ENCODE assay signal across 8 cellular contexts in the genomic region with DNA sequence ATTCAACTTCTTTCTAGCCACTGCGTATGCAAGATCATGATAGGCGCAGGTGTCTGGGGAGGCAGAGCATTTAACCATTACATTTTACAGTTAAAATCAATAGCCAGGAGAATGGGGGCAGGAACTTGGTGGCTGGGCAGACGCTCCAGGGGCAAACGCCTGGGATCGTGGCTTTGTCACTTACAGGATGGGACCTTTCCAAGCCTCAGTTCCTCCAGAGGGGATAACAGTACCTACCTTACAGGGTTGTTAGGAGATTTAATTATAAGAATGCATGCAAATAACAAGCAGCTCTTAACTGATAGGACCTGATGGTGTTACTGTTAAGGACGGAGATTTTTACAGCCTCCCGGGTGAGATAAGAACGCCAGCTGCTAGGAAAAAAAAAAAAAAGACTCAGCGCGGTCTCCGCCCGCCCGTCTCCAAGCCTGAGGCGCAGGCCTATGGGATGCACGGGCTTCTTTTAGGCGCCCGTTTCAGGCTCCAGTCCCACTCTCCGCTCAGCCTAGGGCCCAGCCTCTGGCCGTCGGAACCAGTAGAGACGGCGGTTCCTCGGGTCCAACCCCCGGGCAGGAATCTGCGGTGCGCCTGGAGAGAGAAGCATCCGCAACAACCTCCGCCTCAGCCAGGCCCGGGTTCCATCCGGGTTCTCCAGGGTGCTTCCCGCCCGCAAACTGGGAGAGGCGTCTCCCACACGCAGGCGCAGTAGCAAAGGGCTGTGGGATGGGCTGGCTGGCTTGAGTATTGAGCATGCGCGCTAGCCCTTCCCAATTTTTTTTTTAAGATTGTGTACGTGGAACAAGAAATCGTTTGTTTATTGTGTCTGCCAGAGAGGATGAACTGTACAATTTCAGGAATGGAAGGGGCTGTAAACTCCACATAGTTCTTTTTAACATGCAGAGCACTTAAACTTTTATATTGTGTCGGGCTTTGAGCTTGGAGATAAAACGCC. TPM values are rescaled to one million over a fixed set of nuclear protein-coding genes. Genes with fewer than 3 reads are reported as not detected.
DNase-seq lines count a peak whose midpoint lies in the region; ATAC-seq and TF ChIP-seq lines count a peak whose summit lies in the region.

TSS of gene FAM200C (minus strand) at position 653 of the 952 bp plus-strand sequence. CDS start 4,564 bp downstream, outside the sequence.

- H3K36me3 ChIP-seq in IMR-90 (ENCODE audit: control insufficient read depth, insufficient read depth, low read length) (peaks cover 13% of the 10 kb centered on the region), OCI-LY3 (replicated peaks; ENCODE audit: low read depth, low read length) (no peaks in the 10 kb centered on the region)

- peak within 1 kb of the TSS; percentile 94 for H3K9ac ChIP-seq in IMR-90 (ENCODE audit: low read depth, low read length)
- peak within 1 kb of the TSS; percentile 72 for H3K9ac ChIP-seq in OCI-LY3 (ENCODE audit: low read length)

- peak within 1 kb of the TSS; percentile 99 for H3K23ac ChIP-seq in IMR-90 (ENCODE audit: low read depth, low read length)

- H3K9me1 ChIP-seq in IMR-90 (ENCODE audit: insufficient read depth, low read length), result 0 out of 2 replicates have a peak, but pooled peaks cover 2% of the 10 kb centered on the region

- H4K20me1 ChIP-seq in IMR-90 (ENCODE audit: insufficient read depth, low read length), result no peaks in the 10 kb centered on the region
- H4K20me1 ChIP-seq in OCI-LY3 (ENCODE audit: insufficient read depth, low read length), result no peaks in the 10 kb centered on the region

- H2AK5ac ChIP-seq in IMR-90 (ENCODE audit: low read depth, low read length), result peak within 1 kb of the TSS; percentile 96

- peak within 1 kb of the TSS; percentile 98 for H4K8ac ChIP-seq in IMR-90 (ENCODE audit: low read depth in 2 of 2, low read length in 2 of 2)

- peak within 1 kb of the TSS; percentile 96 for H3K56ac ChIP-seq in IMR-90 (ENCODE audit: extremely low read depth, insufficient read depth, low read length)

- CTCF ChIA-PET in IMR-90 (lab: Yijun Ruan, JAX), result no interaction called here

- peak within 1 kb of the TSS; percentile 97 for H2BK15ac ChIP-seq in IMR-90 (ENCODE audit: low read depth, low read length)

- dilution Hi-C loops in IMR-90 (cut with HindIII; ENCODE audit: low sequenced_read_pairs, unreplicated experiment), result no loop called here

- peak within 1 kb of the TSS; percentile 86 for H2BK120ac ChIP-seq in IMR-90 (ENCODE audit: low read depth, low read length)

- H3K18ac ChIP-seq in IMR-90 (ENCODE audit: low read depth, low read length), result peak within 1 kb of the TSS; percentile 75

- H3K79me2 ChIP-seq in OCI-LY3 (ENCODE audit: low read length), result no peaks in the 10 kb centered on the region

- TF ChIP-seq RAD21 in IMR-90 (IDR thresholded peaks at IDR 0.05; ENCODE audit: low read length), result no peak

- BruUV-seq in IMR-90 (replicated peaks; lab: Mats Ljungman, UMichigan), result no TSS peak

- POLR2A ChIA-PET in IMR-90 (lab: Charles Lee; ENCODE audit: unreplicated experiment), result interaction anchor here (0.6 to 0.7 kb wide), 2 partner anchors 9 to 18 kb away, joined by 4 to 5 read pairs; no protein-coding TSS in a partner anchor

- H3K4ac ChIP-seq in IMR-90 (ENCODE audit: low read depth, low read length), result peak within 1 kb of the TSS; percentile 98

- peak within 1 kb of the TSS; percentile 79 for H3K4me3 ChIP-seq in IMR-90 (ENCODE audit: insufficient read depth, low read depth, low read length)
- H3K4me3 ChIP-seq in OCI-LY3 (ENCODE audit: low read length), result peak within 1 kb of the TSS; percentile 83

- H3K4me2 ChIP-seq in IMR-90 (ENCODE audit: low read depth, low read length) (peak within 1 kb of the TSS; percentile 88), OCI-LY3 (ENCODE audit: low read length) (peak within 1 kb of the TSS; percentile 78)

- peak within 1 kb of the TSS; percentile 97 for H2AK9ac ChIP-seq in IMR-90 (replicated peaks; ENCODE audit: low read depth, low read length, poor library complexity)

- peak within 1 kb of the TSS; percentile 90 for H4K91ac ChIP-seq in IMR-90 (ENCODE audit: insufficient read depth, low read depth, low read length)

- 0% methylated on average over 5 of the region's 41 CpGs; no CpG with 5 or more reads in 1 of the 2 experiments for WGBS in IMR-90 (ENCODE audit: extremely low coverage in 2 of 2, insufficient read length in 1 of 2), 2 experiments

- H4K5ac ChIP-seq in IMR-90 (ENCODE audit: low read depth, low read length), result peak within 1 kb of the TSS; percentile 96

- peak within 1 kb of the TSS; percentile 94 for H3K27ac ChIP-seq in IMR-90 (ENCODE audit: insufficient read depth, low read length)
- H3K27ac ChIP-seq in OCI-LY3 (ENCODE audit: low read length), result no peak within 1 kb of the TSS
- peak within 1 kb of the TSS; percentile 57 for H3K27ac ChIP-seq in epithelial cell of prostate

- H2AFZ ChIP-seq in IMR-90 (replicated peaks; ENCODE audit: low read length, poor library complexity), result peak within 1 kb of the TSS; percentile 93
- peak within 1 kb of the TSS; percentile 62 for H2AFZ ChIP-seq in OCI-LY3 (ENCODE audit: low read depth, low read length)

- no peaks in the 10 kb centered on the region for H3K27me3 ChIP-seq in IMR-90 (ENCODE audit: control insufficient read depth, insufficient read depth, low read length)
- no peaks in the 10 kb centered on the region for H3K27me3 ChIP-seq in OCI-LY3 (ENCODE audit: low read depth, low read length)

- H3K14ac ChIP-seq in IMR-90 (replicated peaks; ENCODE audit: low read depth, low read length), result peak within 1 kb of the TSS; percentile 96

- peak within 1 kb of the TSS; percentile 91 for H2BK5ac ChIP-seq in IMR-90 (ENCODE audit: low read depth, low read length, poor library complexity, severe bottlenecking)

- peak; percentile 91 for TF ChIP-seq POLR2A in IMR-90 (IDR thresholded peaks at IDR 0.05; ENCODE audit: low read depth, low read length)

- H3K4me1 ChIP-seq in IMR-90 (ENCODE audit: control insufficient read depth, insufficient read depth, low read length) (no peaks in the 10 kb centered on the region; the same call in 1 of the 2 replicates), OCI-LY3 (ENCODE audit: low read length) (peaks cover 4% of the 10 kb centered on the region; the same call in 1 of the 2 replicates)

- peak within 1 kb of the TSS; percentile 62 for H2BK20ac ChIP-seq in IMR-90 (ENCODE audit: low read depth, low read length)

- ATAC-seq in GM21576 (IDR thresholded peaks at IDR 0.05; ENCODE audit: unreplicated experiment), result peak; percentile 88
- ATAC-seq in IMR-90 (ENCODE audit: low read depth), result peak; percentile 93

- peaks cover 9 to 36% of the 10 kb centered on the region in 2 experiments for H3K79me1 ChIP-seq in IMR-90 (ENCODE audit: low read depth in 1 of 2, low read length in 2 of 2)

- DNase-seq in DMS153 (lab: John Stamatoyannopoulos, UW), result peak; percentile 61
- peak; percentile 94 for DNase-seq in IMR-90
- peak; percentile 30 for DNase-seq in activated T-cell treated with anti-CD3 and anti-CD28 coated beads for 4 hours
- peak; percentile 57 for DNase-seq in epithelial cell of prostate (ENCODE audit: low read depth, low spot score)
- peak; percentile 92 for DNase-seq in mucosa of gallbladder (ENCODE audit: low spot score)
- peak; percentile 59 for DNase-seq in stimulated activated CD8-positive, alpha-beta memory T cell treated with anti-CD3 and anti-CD28 coated beads, Interleukin-4, amount 100 ng/mL, for 24 hours (ENCODE audit: low read depth)

- intact Hi-C loops in IMR-90 (cut with micrococcal nuclease), result loop anchor here (10.0 kb wide), 1 partner anchor 315 kb away; no protein-coding TSS in a partner anchor

- in situ Hi-C loops in IMR-90 (cut with MboI; ENCODE audit: low sequenced_read_pairs), result loop anchor here (5.0 kb wide), 1 partner anchor 377 kb away; no protein-coding TSS in a partner anchor

- TF ChIP-seq CTCF in IMR-90 (conservative IDR thresholded peaks at IDR 0.05; ENCODE audit: low read depth, low read length) (no peak), OCI-LY3 (IDR thresholded peaks at IDR 0.05; ENCODE audit: low read depth, low read length) (no peak)

- H3K9me3 ChIP-seq in IMR-90 (ENCODE audit: control insufficient read depth, insufficient read depth, low read length) (no peaks in the 10 kb centered on the region), OCI-LY3 (ENCODE audit: insufficient read depth, low read length) (no peaks in the 10 kb centered on the region)

TF ChIP-seq in IMR-90, 13 proteins besides CTCF, POLR2A, EP300 and RAD21 (continues in another document):
- no peak for TF ChIP-seq MXI1 (IDR thresholded peaks at IDR 0.05; ENCODE audit: borderline replicate concordance, low read depth, low read length)
- no peak for TF ChIP-seq CHD1 (IDR thresholded peaks at IDR 0.05; ENCODE audit: low read depth, low read length)
- TF ChIP-seq, protein P1, sequence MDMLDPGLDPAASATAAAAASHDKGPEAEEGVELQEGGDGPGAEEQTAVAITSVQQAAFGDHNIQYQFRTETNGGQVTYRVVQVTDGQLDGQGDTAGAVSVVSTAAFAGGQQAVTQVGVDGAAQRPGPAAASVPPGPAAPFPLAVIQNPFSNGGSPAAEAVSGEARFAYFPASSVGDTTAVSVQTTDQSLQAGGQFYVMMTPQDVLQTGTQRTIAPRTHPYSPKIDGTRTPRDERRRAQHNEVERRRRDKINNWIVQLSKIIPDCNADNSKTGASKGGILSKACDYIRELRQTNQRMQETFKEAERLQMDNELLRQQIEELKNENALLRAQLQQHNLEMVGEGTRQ (IDR thresholded peaks at IDR 0.05; ENCODE audit: low read depth, low read length), result no peak
- no peak for TF ChIP-seq RFX5 (IDR thresholded peaks at IDR 0.05; ENCODE audit: low read depth, low read length)
- TF ChIP-seq MAFK (IDR thresholded peaks at IDR 0.05; ENCODE audit: low read depth, low read length), result no peak
- TF ChIP-seq CEBPB (IDR thresholded peaks at IDR 0.05; ENCODE audit: low read depth, low read length), result no peak
- no peak for TF ChIP-seq MAZ (IDR thresholded peaks at IDR 0.05; ENCODE audit: borderline replicate concordance, low read depth, low read length)
- no peak for TF ChIP-seq NFE2L2 (IDR thresholded peaks at IDR 0.05; ENCODE audit: low read depth, low read length)
- no peak for TF ChIP-seq RCOR1 (IDR thresholded peaks at IDR 0.05; ENCODE audit: insufficient replicate concordance, low read length)
- TF ChIP-seq BHLHE40 (IDR thresholded peaks at IDR 0.05; ENCODE audit: low read depth, low read length), result no peak
- TF ChIP-seq SMC3 (IDR thresholded peaks at IDR 0.05; ENCODE audit: low read depth, low read length), result no peak

RNA-seq across cellular contexts. Expression of gene FAM200C, which starts in this region (rescaled TPM):
- total RNA-seq in IMR-90 (2012; rRNA removed), result 6.3 and 6.7 TPM in 2 replicates
- polyA plus RNA-seq in IMR-90 (2012; rRNA removed), result 1.1 and 1.7 TPM in 2 replicates
- 0.33 and 0.62 TPM in 2 replicates for polyA plus RNA-seq in IMR-90 (2012; cell fraction: cytosol; rRNA removed)
- polyA plus RNA-seq in IMR-90 (2012; cell fraction: nucleus; rRNA removed; ENCODE audit: low replicate concordance), result 0.42 and 3.8 TPM in 2 replicates
- 5.4 TPM for total RNA-seq in mucosa of gallbladder

Comparison
In these comparisons a context has a peak if more than half of its experiments do, and no peak if none do; other contexts are left out.
1. DNase-seq: peak in every context shown above with its lines; median percentile 94 in IMR-90; 92 in mucosa of gallbladder; 61 in DMS153; 59 in stimulated activated CD8-positive, alpha-beta memory T cell treated with anti-CD3 and anti-CD28 coated beads, Interleukin-4, amount 100 ng/mL, for 24 hours; 57 in epithelial cell of prostate; 30 in activated T-cell treated with anti-CD3 and anti-CD28 coated beads for 4 hours.